Comparison of ENCODE assay signal across 9 cellular contexts in genomic region chr17:31582151-31582907, GRCh38.
A peak's percentile ranks its signal among the peaks of the same experiment; 100 is the strongest.
DNase-seq lines count a peak whose midpoint lies in the region; ATAC-seq and TF ChIP-seq lines count a peak whose summit lies in the region.
"Had no signal": no experiment of that assay in that cellular context is flagged by ENCODE, and none has a peak within 500 bp of the region (broad histone marks: within the 10 kb centered on the region; RNA-seq: fewer than 3 reads in every experiment).

No MANE protein-coding gene starts in this region.

- no peaks in the 10 kb centered on the region for H3K27me3 ChIP-seq in ascending aorta
- no peaks in the 10 kb centered on the region for H3K27me3 ChIP-seq in lower lobe of right lung (ENCODE audit: low read depth)
- no peaks in the 10 kb centered on the region for H3K27me3 ChIP-seq in upper lobe of left lung
- no peaks in the 10 kb centered on the region for H3K27me3 ChIP-seq in hepatocyte

- no peak for TF ChIP-seq CTCF in ascending aorta (IDR thresholded peaks at IDR 0.05)
- TF ChIP-seq CTCF in lower lobe of right lung (IDR thresholded peaks at IDR 0.05) = no peak
- no peak for TF ChIP-seq CTCF in upper lobe of left lung (IDR thresholded peaks at IDR 0.05)
- no peak for TF ChIP-seq CTCF in hepatocyte (IDR thresholded peaks at IDR 0.05; ENCODE audit: poor library complexity)

- H3K27ac ChIP-seq in ascending aorta (peak overlapping the region; percentile 89), lower lobe of right lung (peak overlapping the region; percentile 73), upper lobe of left lung (peak overlapping the region; percentile 79 to 89 (median 87)), hepatocyte (no peak overlapping the region)
- H3K27ac ChIP-seq: A549 had no signal

- no peaks in the 10 kb centered on the region for H3K9me3 ChIP-seq in ascending aorta
- H3K9me3 ChIP-seq in lower lobe of right lung = no peaks in the 10 kb centered on the region
- no peaks in the 10 kb centered on the region for H3K9me3 ChIP-seq in upper lobe of left lung
- H3K9me3 ChIP-seq in hepatocyte (ENCODE audit: low read depth) = no peaks in the 10 kb centered on the region
- H3K9me3 ChIP-seq: A549 had no signal

- H3K79me2 ChIP-seq in hepatocyte = peaks cover 3% of the 10 kb centered on the region

- peaks cover 24 to 59% of the 10 kb centered on the region in 2 donors for H3K4me1 ChIP-seq in ascending aorta
- H3K4me1 ChIP-seq in lower lobe of right lung = peaks cover 42% of the 10 kb centered on the region
- H3K4me1 ChIP-seq in upper lobe of left lung = peaks cover 36 to 44% (median 38%) of the 10 kb centered on the region in 4 donors
- H3K4me1 ChIP-seq in hepatocyte (ENCODE audit: insufficient read depth) = peaks cover 3% of the 10 kb centered on the region

- H3K4me3 ChIP-seq in ascending aorta (peak overlapping the region in 1 of 2 donors; percentile 52), lower lobe of right lung (no peak overlapping the region), upper lobe of left lung (peak overlapping the region in 1 of 4 donors; percentile 17), hepatocyte (no peak overlapping the region)
- H3K4me3 ChIP-seq: A549 had no signal

- no peaks in the 10 kb centered on the region for H3K9me2 ChIP-seq in hepatocyte (replicated peaks; ENCODE audit: insufficient read depth)

- H2AFZ ChIP-seq in hepatocyte = no peak overlapping the region

- peak in 1 of 4 donors; percentile 48 for TF ChIP-seq POLR2A in upper lobe of left lung (IDR thresholded peaks at IDR 0.05)

- no peak overlapping the region for H3K4me2 ChIP-seq in hepatocyte
- H3K4me2 ChIP-seq: A549 had no signal

- WGBS in upper lobe of left lung, 2 donors = 58 to 73% methylated on average over 2 to 7 of the region's 8 CpGs
- 83% methylated on average over 8 of the region's 8 CpGs for WGBS in hepatocyte (ENCODE audit: low lambda C conversion rate, missing lambda C conversion rate)

- H3K36me3 ChIP-seq in ascending aorta = peaks cover 5 to 8% of the 10 kb centered on the region in 2 donors
- H3K36me3 ChIP-seq in lower lobe of right lung = no peaks in the 10 kb centered on the region
- H3K36me3 ChIP-seq in upper lobe of left lung = peaks cover 0 to 5% (median 0%) of the 10 kb centered on the region in 4 donors
- H3K36me3 ChIP-seq in hepatocyte (replicated peaks; ENCODE audit: insufficient read depth, low read depth) = no peaks in the 10 kb centered on the region

- TF ChIP-seq EP300 in upper lobe of left lung (IDR thresholded peaks at IDR 0.05) = no peak

- DNase-seq in NCI-H2029 (lab: John Stamatoyannopoulos, UW) (peak; percentile 29), NCI-H2029 treated with DMSO at 0.1 percent for 48 hours (lab: John Stamatoyannopoulos, UW) (no peak), ascending aorta (ENCODE audit: low spot score in 2 of 2) (peak; percentile 51 to 85), lower lobe of right lung (peak; percentile 79), upper lobe of left lung (peak; percentile 49 to 63), SKM-1 (lab: John Stamatoyannopoulos, UW; ENCODE audit: unreplicated experiment) (no peak), hepatocyte (ENCODE audit: low spot score) (no peak)
- no peak for DNase-seq in activated T-cell treated with anti-CD3 and anti-CD28 coated beads, Interleukin-2, amount 50 U/mL, for 48 hours

- no peaks in the 10 kb centered on the region for H4K20me1 ChIP-seq in hepatocyte (ENCODE audit: insufficient read depth, poor library complexity, severe bottlenecking)

- intact Hi-C loops in ascending aorta (cut with DNase I) = loop anchor here (5.0 kb wide), 1 partner anchor 115 kb away; no protein-coding TSS in a partner anchor
- intact Hi-C loops in lower lobe of right lung (cut with DNase I) = no loop called here

- ATAC-seq in lower lobe of right lung (peak; percentile 60 to 79), upper lobe of left lung (ENCODE audit: low FRiP score in 2 of 2) (peak; percentile 59 to 71)

Comparison
In these comparisons a context has a peak if more than half of its experiments do, and no peak if none do; other contexts are left out.
1. DNase-seq: peak in NCI-H2029 (single experiment), ascending aorta (2 of 2), lower lobe of right lung (single experiment) and upper lobe of left lung (2 of 2); none in NCI-H2029 treated with DMSO at 0.1 percent for 48 hours (single experiment), activated T-cell treated with anti-CD3 and anti-CD28 coated beads, Interleukin-2, amount 50 U/mL, for 48 hours (0 of 2), SKM-1 (single experiment) and hepatocyte (single experiment).